ENCODE assay signal across 1 cellular context in the genomic region with DNA sequence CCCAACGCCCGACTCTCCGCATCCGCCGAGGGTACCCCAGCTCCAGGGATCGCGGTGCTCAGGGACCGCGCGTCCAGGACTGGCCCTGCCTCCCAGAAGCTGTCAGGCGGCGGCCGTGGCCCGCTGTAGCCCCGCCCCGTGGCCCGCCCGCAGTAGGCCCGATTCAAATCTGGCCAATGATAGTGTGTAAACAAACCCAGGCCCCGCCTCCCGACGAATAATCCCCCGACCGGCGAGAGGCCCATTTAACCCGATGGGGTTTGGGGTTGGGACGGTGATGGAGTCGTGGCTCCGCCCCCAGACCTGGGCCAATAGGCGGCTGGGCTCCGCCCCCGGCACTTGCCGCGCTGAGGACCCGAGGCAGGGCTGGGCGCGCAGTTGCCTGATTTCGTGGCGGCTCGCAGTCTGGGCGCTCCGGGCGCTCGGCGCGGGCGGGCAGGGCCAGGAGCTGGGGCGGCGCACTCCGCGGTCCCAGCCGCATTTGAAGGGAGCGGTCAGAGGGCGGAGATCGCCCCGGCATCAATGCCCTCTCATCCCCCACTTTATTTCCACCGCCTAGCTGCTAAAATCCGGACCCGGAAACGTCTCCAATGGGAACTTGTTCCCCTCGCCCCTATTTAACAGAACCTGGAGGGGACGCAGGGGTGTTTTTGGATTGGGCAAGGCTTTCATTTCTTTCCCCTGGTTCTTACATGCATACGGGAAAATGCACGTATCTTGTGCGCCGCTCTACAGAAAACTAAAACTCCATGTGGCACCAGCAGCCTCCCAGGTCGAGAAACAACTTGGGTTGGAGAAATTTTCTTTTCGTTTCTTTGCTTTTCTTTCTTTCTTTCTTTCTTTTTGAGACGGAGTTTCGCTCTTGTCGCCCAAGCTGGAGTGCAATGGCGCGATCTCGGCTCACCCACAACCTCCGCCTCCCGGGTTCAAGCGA.
TF ChIP-seq lines count a peak whose summit lies in the region.

No MANE protein-coding gene starts in this region.

TF ChIP-seq in K562, 482 proteins besides CTCF, POLR2A, EP300 and RAD21 (continued from another document and continues in another):
- TF ChIP-seq, protein P1, sequence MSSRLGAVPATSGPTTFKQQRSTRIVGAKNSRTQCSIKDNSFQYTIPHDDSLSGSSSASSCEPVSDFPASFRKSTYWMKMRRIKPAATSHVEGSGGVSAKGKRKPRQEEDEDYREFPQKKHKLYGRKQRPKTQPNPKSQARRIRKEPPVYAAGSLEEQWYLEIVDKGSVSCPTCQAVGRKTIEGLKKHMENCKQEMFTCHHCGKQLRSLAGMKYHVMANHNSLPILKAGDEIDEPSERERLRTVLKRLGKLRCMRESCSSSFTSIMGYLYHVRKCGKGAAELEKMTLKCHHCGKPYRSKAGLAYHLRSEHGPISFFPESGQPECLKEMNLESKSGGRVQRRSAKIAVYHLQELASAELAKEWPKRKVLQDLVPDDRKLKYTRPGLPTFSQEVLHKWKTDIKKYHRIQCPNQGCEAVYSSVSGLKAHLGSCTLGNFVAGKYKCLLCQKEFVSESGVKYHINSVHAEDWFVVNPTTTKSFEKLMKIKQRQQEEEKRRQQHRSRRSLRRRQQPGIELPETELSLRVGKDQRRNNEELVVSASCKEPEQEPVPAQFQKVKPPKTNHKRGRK (tag; IDR thresholded peaks at IDR 0.05), result peak; percentile 57
- TF ChIP-seq CEBPB (tag; IDR thresholded peaks at IDR 0.05) (0 out of 2 replicates have a peak, but pooled peaks have one; percentile 8), COPS2 (conservative IDR thresholded peaks at IDR 0.05) (no peak), SREBF2 (CRISPR knock-in tag; IDR thresholded peaks at IDR 0.05) (no peak), RFX1 (IDR thresholded peaks at IDR 0.05) (no peak), EGR1 (conservative IDR thresholded peaks at IDR 0.05) (peak; percentile 64), GATAD2A (IDR thresholded peaks at IDR 0.05) (peak; percentile 74; the same call in 1 of the 2 replicates), SMAD3 (CRISPR knock-in tag; conservative IDR thresholded peaks at IDR 0.05) (no peak), MCM5 (IDR thresholded peaks at IDR 0.05; ENCODE audit: low read depth) (no peak), FOXJ2 (tag; IDR thresholded peaks at IDR 0.05) (peak; percentile 91), HDAC1 (IDR thresholded peaks at IDR 0.05) (peak in 1 of 2 experiments; percentile 38; a peak in 1 of 4 replicates), MYC (IDR thresholded peaks at IDR 0.05; ENCODE audit: low read depth, low read length) (peak; percentile 32; the same call in 1 of the 2 replicates), MYC (CRISPR knock-in tag; IDR thresholded peaks at IDR 0.05; ENCODE audit: borderline replicate concordance, low read depth) (no peak), ZFX (CRISPR knock-in tag; IDR thresholded peaks at IDR 0.05) (peak; percentile 66), HDGF (IDR thresholded peaks at IDR 0.05) (0 out of 2 replicates have a peak, but pooled peaks have one; percentile 36), PHF20 (IDR thresholded peaks at IDR 0.05; ENCODE audit: partially characterized antibody) (peak; percentile 58), MBD2 (IDR thresholded peaks at IDR 0.05; ENCODE audit: borderline replicate concordance, low read depth) (0 out of 2 replicates have a peak, but pooled peaks have one; percentile 14), GATA2 (CRISPR knock-in tag; IDR thresholded peaks at IDR 0.05) (0 out of 2 replicates have a peak, but pooled peaks have one; percentile 3), FOXK1 (CRISPR knock-in tag; IDR thresholded peaks at IDR 0.05; ENCODE audit: borderline replicate concordance) (peak; percentile 92), GABPB1 (CRISPR knock-in tag; IDR thresholded peaks at IDR 0.05) (peak; percentile 64), ESRRA (IDR thresholded peaks at IDR 0.05; ENCODE audit: borderline replicate concordance, low read depth) (peak; percentile 69; the same call in 1 of the 2 replicates), RUNX1 (IDR thresholded peaks at IDR 0.05; ENCODE audit: low read depth) (no peak), TCF3 (CRISPR knock-in tag; IDR thresholded peaks at IDR 0.05) (peak; percentile 36; the same call in 1 of the 2 replicates), ZNF217 (CRISPR knock-in tag; IDR thresholded peaks at IDR 0.05) (no peak), PHF21A (IDR thresholded peaks at IDR 0.05; ENCODE audit: borderline replicate concordance, low read depth) (peak; percentile 99)
- TF ChIP-seq, protein P2, sequence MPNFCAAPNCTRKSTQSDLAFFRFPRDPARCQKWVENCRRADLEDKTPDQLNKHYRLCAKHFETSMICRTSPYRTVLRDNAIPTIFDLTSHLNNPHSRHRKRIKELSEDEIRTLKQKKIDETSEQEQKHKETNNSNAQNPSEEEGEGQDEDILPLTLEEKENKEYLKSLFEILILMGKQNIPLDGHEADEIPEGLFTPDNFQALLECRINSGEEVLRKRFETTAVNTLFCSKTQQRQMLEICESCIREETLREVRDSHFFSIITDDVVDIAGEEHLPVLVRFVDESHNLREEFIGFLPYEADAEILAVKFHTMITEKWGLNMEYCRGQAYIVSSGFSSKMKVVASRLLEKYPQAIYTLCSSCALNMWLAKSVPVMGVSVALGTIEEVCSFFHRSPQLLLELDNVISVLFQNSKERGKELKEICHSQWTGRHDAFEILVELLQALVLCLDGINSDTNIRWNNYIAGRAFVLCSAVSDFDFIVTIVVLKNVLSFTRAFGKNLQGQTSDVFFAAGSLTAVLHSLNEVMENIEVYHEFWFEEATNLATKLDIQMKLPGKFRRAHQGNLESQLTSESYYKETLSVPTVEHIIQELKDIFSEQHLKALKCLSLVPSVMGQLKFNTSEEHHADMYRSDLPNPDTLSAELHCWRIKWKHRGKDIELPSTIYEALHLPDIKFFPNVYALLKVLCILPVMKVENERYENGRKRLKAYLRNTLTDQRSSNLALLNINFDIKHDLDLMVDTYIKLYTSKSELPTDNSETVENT (CRISPR knock-in tag; IDR thresholded peaks at IDR 0.05), result peak; percentile 95
- TF ChIP-seq, protein P3, sequence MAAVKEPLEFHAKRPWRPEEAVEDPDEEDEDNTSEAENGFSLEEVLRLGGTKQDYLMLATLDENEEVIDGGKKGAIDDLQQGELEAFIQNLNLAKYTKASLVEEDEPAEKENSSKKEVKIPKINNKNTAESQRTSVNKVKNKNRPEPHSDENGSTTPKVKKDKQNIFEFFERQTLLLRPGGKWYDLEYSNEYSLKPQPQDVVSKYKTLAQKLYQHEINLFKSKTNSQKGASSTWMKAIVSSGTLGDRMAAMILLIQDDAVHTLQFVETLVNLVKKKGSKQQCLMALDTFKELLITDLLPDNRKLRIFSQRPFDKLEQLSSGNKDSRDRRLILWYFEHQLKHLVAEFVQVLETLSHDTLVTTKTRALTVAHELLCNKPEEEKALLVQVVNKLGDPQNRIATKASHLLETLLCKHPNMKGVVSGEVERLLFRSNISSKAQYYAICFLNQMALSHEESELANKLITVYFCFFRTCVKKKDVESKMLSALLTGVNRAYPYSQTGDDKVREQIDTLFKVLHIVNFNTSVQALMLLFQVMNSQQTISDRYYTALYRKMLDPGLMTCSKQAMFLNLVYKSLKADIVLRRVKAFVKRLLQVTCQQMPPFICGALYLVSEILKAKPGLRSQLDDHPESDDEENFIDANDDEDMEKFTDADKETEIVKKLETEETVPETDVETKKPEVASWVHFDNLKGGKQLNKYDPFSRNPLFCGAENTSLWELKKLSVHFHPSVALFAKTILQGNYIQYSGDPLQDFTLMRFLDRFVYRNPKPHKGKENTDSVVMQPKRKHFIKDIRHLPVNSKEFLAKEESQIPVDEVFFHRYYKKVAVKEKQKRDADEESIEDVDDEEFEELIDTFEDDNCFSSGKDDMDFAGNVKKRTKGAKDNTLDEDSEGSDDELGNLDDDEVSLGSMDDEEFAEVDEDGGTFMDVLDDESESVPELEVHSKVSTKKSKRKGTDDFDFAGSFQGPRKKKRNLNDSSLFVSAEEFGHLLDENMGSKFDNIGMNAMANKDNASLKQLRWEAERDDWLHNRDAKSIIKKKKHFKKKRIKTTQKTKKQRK (IDR thresholded peaks at IDR 0.05; ENCODE audit: borderline replicate concordance, low read depth, low read length), result no peak
- TF ChIP-seq, protein P4, sequence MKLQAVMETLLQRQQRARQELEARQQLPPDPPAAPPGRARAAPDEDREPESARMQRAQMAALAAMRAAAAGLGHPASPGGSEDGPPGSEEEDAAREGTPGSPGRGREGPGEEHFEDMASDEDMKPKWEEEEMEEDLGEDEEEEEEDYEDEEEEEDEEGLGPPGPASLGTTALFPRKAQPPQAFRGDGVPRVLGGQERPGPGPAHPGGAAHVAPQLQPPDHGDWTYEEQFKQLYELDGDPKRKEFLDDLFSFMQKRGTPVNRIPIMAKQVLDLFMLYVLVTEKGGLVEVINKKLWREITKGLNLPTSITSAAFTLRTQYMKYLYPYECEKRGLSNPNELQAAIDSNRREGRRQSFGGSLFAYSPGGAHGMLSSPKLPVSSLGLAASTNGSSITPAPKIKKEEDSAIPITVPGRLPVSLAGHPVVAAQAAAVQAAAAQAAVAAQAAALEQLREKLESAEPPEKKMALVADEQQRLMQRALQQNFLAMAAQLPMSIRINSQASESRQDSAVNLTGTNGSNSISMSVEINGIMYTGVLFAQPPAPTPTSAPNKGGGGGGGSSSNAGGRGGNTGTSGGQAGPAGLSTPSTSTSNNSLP (IDR thresholded peaks at IDR 0.05; ENCODE audit: borderline replicate concordance, low read depth, low read length), result no peak
- TF ChIP-seq, protein P5, sequence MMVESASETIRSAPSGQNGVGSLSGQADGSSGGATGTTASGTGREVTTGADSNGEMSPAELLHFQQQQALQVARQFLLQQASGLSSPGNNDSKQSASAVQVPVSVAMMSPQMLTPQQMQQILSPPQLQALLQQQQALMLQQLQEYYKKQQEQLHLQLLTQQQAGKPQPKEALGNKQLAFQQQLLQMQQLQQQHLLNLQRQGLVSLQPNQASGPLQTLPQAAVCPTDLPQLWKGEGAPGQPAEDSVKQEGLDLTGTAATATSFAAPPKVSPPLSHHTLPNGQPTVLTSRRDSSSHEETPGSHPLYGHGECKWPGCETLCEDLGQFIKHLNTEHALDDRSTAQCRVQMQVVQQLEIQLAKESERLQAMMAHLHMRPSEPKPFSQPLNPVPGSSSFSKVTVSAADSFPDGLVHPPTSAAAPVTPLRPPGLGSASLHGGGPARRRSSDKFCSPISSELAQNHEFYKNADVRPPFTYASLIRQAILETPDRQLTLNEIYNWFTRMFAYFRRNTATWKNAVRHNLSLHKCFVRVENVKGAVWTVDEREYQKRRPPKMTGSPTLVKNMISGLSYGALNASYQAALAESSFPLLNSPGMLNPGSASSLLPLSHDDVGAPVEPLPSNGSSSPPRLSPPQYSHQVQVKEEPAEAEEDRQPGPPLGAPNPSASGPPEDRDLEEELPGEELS (CRISPR knock-in tag; IDR thresholded peaks at IDR 0.05; ENCODE audit: borderline replicate concordance), result peak; percentile 72
- TF ChIP-seq, protein P6, sequence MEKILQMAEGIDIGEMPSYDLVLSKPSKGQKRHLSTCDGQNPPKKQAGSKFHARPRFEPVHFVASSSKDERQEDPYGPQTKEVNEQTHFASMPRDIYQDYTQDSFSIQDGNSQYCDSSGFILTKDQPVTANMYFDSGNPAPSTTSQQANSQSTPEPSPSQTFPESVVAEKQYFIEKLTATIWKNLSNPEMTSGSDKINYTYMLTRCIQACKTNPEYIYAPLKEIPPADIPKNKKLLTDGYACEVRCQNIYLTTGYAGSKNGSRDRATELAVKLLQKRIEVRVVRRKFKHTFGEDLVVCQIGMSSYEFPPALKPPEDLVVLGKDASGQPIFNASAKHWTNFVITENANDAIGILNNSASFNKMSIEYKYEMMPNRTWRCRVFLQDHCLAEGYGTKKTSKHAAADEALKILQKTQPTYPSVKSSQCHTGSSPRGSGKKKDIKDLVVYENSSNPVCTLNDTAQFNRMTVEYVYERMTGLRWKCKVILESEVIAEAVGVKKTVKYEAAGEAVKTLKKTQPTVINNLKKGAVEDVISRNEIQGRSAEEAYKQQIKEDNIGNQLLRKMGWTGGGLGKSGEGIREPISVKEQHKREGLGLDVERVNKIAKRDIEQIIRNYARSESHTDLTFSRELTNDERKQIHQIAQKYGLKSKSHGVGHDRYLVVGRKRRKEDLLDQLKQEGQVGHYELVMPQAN (IDR thresholded peaks at IDR 0.05; ENCODE audit: borderline replicate concordance), result 0 out of 2 replicates have a peak, but pooled peaks have one; percentile 42
- TF ChIP-seq, protein P7, sequence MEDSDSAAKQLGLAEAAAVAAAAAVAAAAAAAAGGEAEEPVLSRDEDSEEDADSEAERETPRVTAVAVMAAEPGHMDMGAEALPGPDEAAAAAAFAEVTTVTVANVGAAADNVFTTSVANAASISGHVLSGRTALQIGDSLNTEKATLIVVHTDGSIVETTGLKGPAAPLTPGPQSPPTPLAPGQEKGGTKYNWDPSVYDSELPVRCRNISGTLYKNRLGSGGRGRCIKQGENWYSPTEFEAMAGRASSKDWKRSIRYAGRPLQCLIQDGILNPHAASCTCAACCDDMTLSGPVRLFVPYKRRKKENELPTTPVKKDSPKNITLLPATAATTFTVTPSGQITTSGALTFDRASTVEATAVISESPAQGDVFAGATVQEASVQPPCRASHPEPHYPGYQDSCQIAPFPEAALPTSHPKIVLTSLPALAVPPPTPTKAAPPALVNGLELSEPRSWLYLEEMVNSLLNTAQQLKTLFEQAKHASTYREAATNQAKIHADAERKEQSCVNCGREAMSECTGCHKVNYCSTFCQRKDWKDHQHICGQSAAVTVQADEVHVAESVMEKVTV (CRISPR knock-in tag; IDR thresholded peaks at IDR 0.05), result no peak
- TF ChIP-seq, protein P8, sequence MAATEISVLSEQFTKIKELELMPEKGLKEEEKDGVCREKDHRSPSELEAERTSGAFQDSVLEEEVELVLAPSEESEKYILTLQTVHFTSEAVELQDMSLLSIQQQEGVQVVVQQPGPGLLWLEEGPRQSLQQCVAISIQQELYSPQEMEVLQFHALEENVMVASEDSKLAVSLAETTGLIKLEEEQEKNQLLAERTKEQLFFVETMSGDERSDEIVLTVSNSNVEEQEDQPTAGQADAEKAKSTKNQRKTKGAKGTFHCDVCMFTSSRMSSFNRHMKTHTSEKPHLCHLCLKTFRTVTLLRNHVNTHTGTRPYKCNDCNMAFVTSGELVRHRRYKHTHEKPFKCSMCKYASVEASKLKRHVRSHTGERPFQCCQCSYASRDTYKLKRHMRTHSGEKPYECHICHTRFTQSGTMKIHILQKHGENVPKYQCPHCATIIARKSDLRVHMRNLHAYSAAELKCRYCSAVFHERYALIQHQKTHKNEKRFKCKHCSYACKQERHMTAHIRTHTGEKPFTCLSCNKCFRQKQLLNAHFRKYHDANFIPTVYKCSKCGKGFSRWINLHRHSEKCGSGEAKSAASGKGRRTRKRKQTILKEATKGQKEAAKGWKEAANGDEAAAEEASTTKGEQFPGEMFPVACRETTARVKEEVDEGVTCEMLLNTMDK (IDR thresholded peaks at IDR 0.05; ENCODE audit: borderline replicate concordance, insufficient read depth, low read depth, low read length, poor library complexity, severe bottlenecking), result no peak
- TF ChIP-seq, protein P9, sequence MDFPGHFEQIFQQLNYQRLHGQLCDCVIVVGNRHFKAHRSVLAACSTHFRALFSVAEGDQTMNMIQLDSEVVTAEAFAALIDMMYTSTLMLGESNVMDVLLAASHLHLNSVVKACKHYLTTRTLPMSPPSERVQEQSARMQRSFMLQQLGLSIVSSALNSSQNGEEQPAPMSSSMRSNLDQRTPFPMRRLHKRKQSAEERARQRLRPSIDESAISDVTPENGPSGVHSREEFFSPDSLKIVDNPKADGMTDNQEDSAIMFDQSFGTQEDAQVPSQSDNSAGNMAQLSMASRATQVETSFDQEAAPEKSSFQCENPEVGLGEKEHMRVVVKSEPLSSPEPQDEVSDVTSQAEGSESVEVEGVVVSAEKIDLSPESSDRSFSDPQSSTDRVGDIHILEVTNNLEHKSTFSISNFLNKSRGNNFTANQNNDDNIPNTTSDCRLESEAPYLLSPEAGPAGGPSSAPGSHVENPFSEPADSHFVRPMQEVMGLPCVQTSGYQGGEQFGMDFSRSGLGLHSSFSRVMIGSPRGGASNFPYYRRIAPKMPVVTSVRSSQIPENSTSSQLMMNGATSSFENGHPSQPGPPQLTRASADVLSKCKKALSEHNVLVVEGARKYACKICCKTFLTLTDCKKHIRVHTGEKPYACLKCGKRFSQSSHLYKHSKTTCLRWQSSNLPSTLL (IDR thresholded peaks at IDR 0.05), result peak; percentile 99
